In genomic region chr2:70994445-70995226, GRCh38 we compare ENCODE assay signal across 8 cellular contexts. TPM values are rescaled to one million over a fixed set of nuclear protein-coding genes. Genes with fewer than 3 reads are reported as not detected.
DNase-seq lines count a peak whose midpoint lies in the region; ATAC-seq and TF ChIP-seq lines count a peak whose summit lies in the region.

Gene TEX261 (minus strand): TSS chr2:70994873. CDS start chr2:70994757, 116 bp downstream.

- peaks cover 3% of the 10 kb centered on the region; the same call in 1 of the 2 replicates for H3F3A ChIP-seq in DOHH2 (ENCODE audit: control insufficient read depth, insufficient read depth)

- ATAC-seq in GM21723 (IDR thresholded peaks at IDR 0.05; ENCODE audit: unreplicated experiment): peak; percentile 97
- peak; percentile 96 to 99 (median 98) for ATAC-seq in natural killer cell

- H3K27me3 Mint-ChIP-seq in natural killer cell (ENCODE audit: low read depth in 2 of 2): no peaks in the 10 kb centered on the region

- H3K9me3 Mint-ChIP-seq in natural killer cell: no peaks in the 10 kb centered on the region

- peak; percentile 55 for TF ChIP-seq CTCF in DOHH2 (IDR thresholded peaks at IDR 0.05; ENCODE audit: low read depth, low read length, poor library complexity, severe bottlenecking)
- TF ChIP-seq CTCF in fibroblast of lung (conservative IDR thresholded peaks at IDR 0.05 in 1 of 2, IDR thresholded peaks at IDR 0.05 in 1 of 2; ENCODE audit: low read depth in 1 of 2, low read length in 2 of 2): peak; percentile 47
- peak; percentile 54 for TF ChIP-seq CTCF in natural killer cell (IDR thresholded peaks at IDR 0.05)

- H3K79me2 ChIP-seq in DOHH2 (ENCODE audit: control insufficient read depth, low read length) (peaks cover 38% of the 10 kb centered on the region), fibroblast of lung (ENCODE audit: control insufficient read depth, insufficient read depth, low read length) (peaks cover 20% of the 10 kb centered on the region)

- no peaks in the 10 kb centered on the region for H3K9me2 ChIP-seq in DOHH2 (replicated peaks; ENCODE audit: control insufficient read depth, low read length)

- peak within 1 kb of the TSS; percentile 89 for H2AFZ ChIP-seq in fibroblast of lung (ENCODE audit: low read length)

- H3K27ac ChIP-seq in DOHH2 (ENCODE audit: low read depth, low read length) (peak within 1 kb of the TSS; percentile 45), fibroblast of lung (ENCODE audit: insufficient read depth, low read length) (peak within 1 kb of the TSS; percentile 60)

- peaks cover 9% of the 10 kb centered on the region for H4K20me1 ChIP-seq in DOHH2 (ENCODE audit: control insufficient read depth, insufficient read depth, low read depth, low read length)
- H4K20me1 ChIP-seq in fibroblast of lung (ENCODE audit: control insufficient read depth, extremely low read depth, insufficient read depth, low read length): no peaks in the 10 kb centered on the region

- peak within 1 kb of the TSS; percentile 80 for H3K9ac ChIP-seq in fibroblast of lung (ENCODE audit: insufficient read depth, low read length)

- intact Hi-C loops in natural killer cell (cut with micrococcal nuclease): loop anchor here (1.0 to 2.0 kb wide), 3 partner anchors 9 to 29 kb away; no protein-coding TSS in a partner anchor

- H3K27me3 ChIP-seq in DOHH2 (ENCODE audit: control insufficient read depth, low read length): no peaks in the 10 kb centered on the region
- H3K27me3 ChIP-seq in fibroblast of lung (ENCODE audit: control insufficient read depth, insufficient read depth, low read length): no peaks in the 10 kb centered on the region

- peak within 1 kb of the TSS; percentile 91 for H3K4me3 ChIP-seq in DOHH2 (ENCODE audit: low read length)
- H3K4me3 ChIP-seq in fibroblast of lung (replicated peaks in 1 of 4; ENCODE audit: control extremely low read depth in 1 of 4, insufficient read depth in 1 of 4, low read depth in 3 of 4, low read length in 4 of 4): peak within 1 kb of the TSS; percentile 61 to 93 (median 84)

- H3K36me3 Mint-ChIP-seq in natural killer cell: no peaks in the 10 kb centered on the region

- H3K36me3 ChIP-seq in DOHH2 (ENCODE audit: control insufficient read depth, low read length) (peaks cover 32% of the 10 kb centered on the region), fibroblast of lung (ENCODE audit: control insufficient read depth, insufficient read depth, low read length) (peaks cover 4% of the 10 kb centered on the region)

- no peaks in the 10 kb centered on the region for H3K9me3 ChIP-seq in DOHH2 (ENCODE audit: control insufficient read depth, insufficient read depth, low read length)
- H3K9me3 ChIP-seq in fibroblast of lung (ENCODE audit: control insufficient read depth, insufficient read depth, low read depth, low read length): no peaks in the 10 kb centered on the region

- peak within 1 kb of the TSS; percentile 93 for H3K4me2 ChIP-seq in DOHH2 (ENCODE audit: low read length)
- H3K4me2 ChIP-seq in fibroblast of lung (ENCODE audit: extremely low read depth, insufficient read depth, low read length): peak within 1 kb of the TSS; percentile 100

- H3K4me1 Mint-ChIP-seq in natural killer cell: peaks cover 33 to 35% of the 10 kb centered on the region in 2 donors

- DNase-seq in KG1 (lab: John Stamatoyannopoulos, UW): peak; percentile 87
- DNase-seq in RKO (ENCODE audit: low spot score): peak; percentile 88
- DNase-seq in activated T-helper 1 cell treated with anti-CD3 and anti-CD28 coated beads, Interleukin-2, amount 50 U/mL, for 16 hours (ENCODE audit: low read depth in 1 of 2, low spot score in 1 of 2): peak; percentile 88 to 90
- DNase-seq in fibroblast of lung (ENCODE audit: low read depth in 2 of 2): peak; percentile 78 to 83
- peak; percentile 90 for DNase-seq in natural killer cell
- peak; percentile 90 for DNase-seq in stimulated activated naive CD4-positive, alpha-beta T cell treated with Interleukin-2 at 50 U/mL for 16 hours (lab: John Stamatoyannopoulos, UW)

- peak within 1 kb of the TSS; percentile 86 to 92 for H3K27ac Mint-ChIP-seq in natural killer cell

- H3K4me1 ChIP-seq in DOHH2 (ENCODE audit: control insufficient read depth, low read length) (peaks cover 26% of the 10 kb centered on the region), fibroblast of lung (ENCODE audit: control insufficient read depth, extremely low read depth, insufficient read depth, low read length) (peaks cover 7% of the 10 kb centered on the region)

- H3K4me3 Mint-ChIP-seq in natural killer cell: peak within 1 kb of the TSS; percentile 91

RNA-seq across cellular contexts. Expression of gene TEX261, which starts in this region (rescaled TPM):
- total RNA-seq in fibroblast of lung: 20.5 and 33.0 TPM in 2 replicates
- polyA plus RNA-seq in fibroblast of lung: 72.6 and 96.1 TPM in 2 replicates
- polyA plus RNA-seq in fibroblast of lung (2012): 54.4 and 69.7 TPM in 2 replicates
- 216 TPM in 2 replicates for polyA minus RNA-seq in fibroblast of lung (ENCODE audit: low replicate concordance)
- total RNA-seq in natural killer cell: 10 to 100 TPM; 30.3 to 44.2 (median 43.2) TPM

Comparison
In these comparisons a context has a peak if more than half of its experiments do, and no peak if none do; other contexts are left out.
1. Peak in every context shown above with its lines: DNase-seq, ATAC-seq, H3K4me3 ChIP-seq and H3K27ac ChIP-seq.